Comparison of ENCODE assay signal across 33 cellular contexts in genomic region chr11:6006846-6007245, GRCh38.
"Had no signal": no experiment of that assay in that cellular context is flagged by ENCODE, and none has a peak within 500 bp of the region (broad histone marks: within the 10 kb centered on the region; RNA-seq: fewer than 3 reads in every experiment).

TSS of gene OR56A4 (minus strand) at chr11:6006946. CDS start at chr11:6002992, 3,954 bp downstream.

- H3K27ac Mint-ChIP-seq: activated naive CD4-positive, alpha-beta T cell treated with anti-CD3 and anti-CD28 coated beads for 36 hours; activated naive CD4-positive, alpha-beta T cell treated with anti-CD3 and anti-CD28 coated beads, Interleukin-2, amount 10 ng/mL, durations not matched to agents 7 days and 5 days; activated naive CD4-positive, alpha-beta T cell treated with anti-CD3 and anti-CD28 coated beads, Interleukin-2, amount 50 U/mL, for 72 hours; activated naive CD8-positive, alpha-beta T cell; activated naive CD8-positive, alpha-beta T cell treated with anti-CD3 and anti-CD28 coated beads for 36 hours; activated naive CD8-positive, alpha-beta T cell treated with anti-CD3 and anti-CD28 coated beads, Interleukin-2, amount 10 ng/mL, durations not matched to agents 7 days and 5 days; activated naive CD8-positive, alpha-beta T cell treated with anti-CD3 and anti-CD28 coated beads, Interleukin-2, amount 50 U/mL, for 24 hours; activated T-cell treated with anti-CD3 and anti-CD28 coated beads, Interleukin-2, amount 50 U/mL, for 24 hours; activated T-cell treated with anti-CD3 and anti-CD28 coated beads, Interleukin-2, amount 50 U/mL, for 72 hours; activated T-helper 1 cell treated with anti-CD3 and anti-CD28 coated beads, Interleukin-12 subunit alpha, Interleukin-12 subunit beta, Interleukin-2, Interleukin-4 antibody, amounts not matched to agents 30 ng/mL and 10 ng/mL and 1 ng/mL, durations not matched to agents 14 hours and 24 hours and 36 hours; activated T-helper 17 cell treated with anti-CD3 and anti-CD28 coated beads, Interleukin-2, amount 50 U/mL, for 72 hours; activated T-helper 2 cell treated with anti-CD3 and anti-CD28 coated beads, Interferon-gamma antibody, Interleukin-2, Interleukin-4, amounts not matched to agents 10 μg/mL and 5 μg/mL and 100 μg/mL, durations not matched to agents 14 hours and 24 hours and 36 hours; brain had no signal

- DNase-seq: activated effector memory CD4-positive, alpha-beta T cell treated with anti-CD3 and anti-CD28 coated beads, Interleukin-2, amount 50 U/mL, for 16 hours; activated effector memory CD4-positive, alpha-beta T cell treated with Interleukin-2 at 50 U/mL for 16 hours; activated gamma-delta T cell; activated gamma-delta T cell treated with Interleukin-2 at 50 U/mL for 16 hours; activated naive CD4-positive, alpha-beta T cell; activated naive CD4-positive, alpha-beta T cell treated with anti-CD3 and anti-CD28 coated beads for 36 hours; activated naive CD4-positive, alpha-beta T cell treated with anti-CD3 and anti-CD28 coated beads, Interleukin-2, amount 10 ng/mL, durations not matched to agents 7 days and 5 days; activated naive CD4-positive, alpha-beta T cell treated with Interleukin-2 at 50 U/mL for 16 hours; activated naive CD8-positive, alpha-beta T cell treated with anti-CD3 and anti-CD28 coated beads for 36 hours; activated naive CD8-positive, alpha-beta T cell treated with anti-CD3 and anti-CD28 coated beads, Interleukin-2, amount 10 ng/mL, durations not matched to agents 7 days and 5 days; activated naive CD8-positive, alpha-beta T cell treated with anti-CD3 and anti-CD28 coated beads, Interleukin-2, amount 50 U/mL, for 24 hours; activated T-cell treated with anti-CD3 and anti-CD28 coated beads, Interleukin-2, amount 50 U/mL, for 1 hour; activated T-cell treated with anti-CD3 and anti-CD28 coated beads, Interleukin-2, amount 50 U/mL, for 24 hours; activated T-cell treated with anti-CD3 and anti-CD28 coated beads, Interleukin-2, amount 50 U/mL, for 4 hours; activated T-cell treated with anti-CD3 and anti-CD28 coated beads, Interleukin-2, amount 50 U/mL, for 48 hours; activated T-cell treated with anti-CD3 and anti-CD28 coated beads, Interleukin-2, amount 50 U/mL, for 72 hours; adrenal gland; amniotic stem cell; amygdala; anterior cingulate cortex; aorta; body of pancreas; brain microvascular endothelial cell; caudate nucleus; central memory CD4-positive, alpha-beta T cell; cerebellar nuclear complex had no signal

- H3K9me3 Mint-ChIP-seq: activated naive CD4-positive, alpha-beta T cell treated with anti-CD3 and anti-CD28 coated beads for 36 hours; activated naive CD4-positive, alpha-beta T cell treated with anti-CD3 and anti-CD28 coated beads, Interleukin-2, amount 10 ng/mL, durations not matched to agents 7 days and 5 days; activated naive CD4-positive, alpha-beta T cell treated with anti-CD3 and anti-CD28 coated beads, Interleukin-2, amount 50 U/mL, for 72 hours; activated naive CD8-positive, alpha-beta T cell treated with anti-CD3 and anti-CD28 coated beads for 36 hours; activated naive CD8-positive, alpha-beta T cell treated with anti-CD3 and anti-CD28 coated beads, Interleukin-2, amount 10 ng/mL, durations not matched to agents 7 days and 5 days; activated naive CD8-positive, alpha-beta T cell treated with anti-CD3 and anti-CD28 coated beads, Interleukin-2, amount 50 U/mL, for 24 hours; activated T-cell treated with anti-CD3 and anti-CD28 coated beads, Interleukin-2, amount 50 U/mL, for 24 hours; activated T-cell treated with anti-CD3 and anti-CD28 coated beads, Interleukin-2, amount 50 U/mL, for 4 hours; activated T-cell treated with anti-CD3 and anti-CD28 coated beads, Interleukin-2, amount 50 U/mL, for 72 hours; activated T-helper 1 cell treated with anti-CD3 and anti-CD28 coated beads, Interleukin-12 subunit alpha, Interleukin-12 subunit beta, Interleukin-2, Interleukin-4 antibody, amounts not matched to agents 30 ng/mL and 10 ng/mL and 1 ng/mL, durations not matched to agents 14 hours and 24 hours and 36 hours; activated T-helper 17 cell treated with anti-CD3 and anti-CD28 coated beads, Interleukin-2, amount 50 U/mL, for 72 hours; activated T-helper 2 cell treated with anti-CD3 and anti-CD28 coated beads, Interferon-gamma antibody, Interleukin-2, Interleukin-4, amounts not matched to agents 10 μg/mL and 5 μg/mL and 100 μg/mL, durations not matched to agents 14 hours and 24 hours and 36 hours; brain; central memory CD8-positive, alpha-beta T cell had no signal

- H3K4me1 Mint-ChIP-seq: activated naive CD4-positive, alpha-beta T cell treated with anti-CD3 and anti-CD28 coated beads, Interleukin-2, amount 10 ng/mL, durations not matched to agents 7 days and 5 days; activated naive CD8-positive, alpha-beta T cell treated with anti-CD3 and anti-CD28 coated beads for 36 hours; activated naive CD8-positive, alpha-beta T cell treated with anti-CD3 and anti-CD28 coated beads, Interleukin-2, amount 10 ng/mL, durations not matched to agents 7 days and 5 days; activated T-helper 17 cell treated with anti-CD3 and anti-CD28 coated beads, Interleukin-2, amount 50 U/mL, for 72 hours; brain; central memory CD8-positive, alpha-beta T cell had no signal

- H3K4me3 Mint-ChIP-seq: activated naive CD4-positive, alpha-beta T cell treated with anti-CD3 and anti-CD28 coated beads for 36 hours; activated naive CD4-positive, alpha-beta T cell treated with anti-CD3 and anti-CD28 coated beads, Interleukin-2, amount 10 ng/mL, durations not matched to agents 7 days and 5 days; activated naive CD8-positive, alpha-beta T cell; activated naive CD8-positive, alpha-beta T cell treated with anti-CD3 and anti-CD28 coated beads for 36 hours; activated naive CD8-positive, alpha-beta T cell treated with anti-CD3 and anti-CD28 coated beads, Interleukin-2, amount 10 ng/mL, durations not matched to agents 7 days and 5 days; activated naive CD8-positive, alpha-beta T cell treated with anti-CD3 and anti-CD28 coated beads, Interleukin-2, amount 50 U/mL, for 24 hours; activated T-cell treated with anti-CD3 and anti-CD28 coated beads, Interleukin-2, amount 50 U/mL, for 24 hours; activated T-cell treated with anti-CD3 and anti-CD28 coated beads, Interleukin-2, amount 50 U/mL, for 4 hours; activated T-cell treated with anti-CD3 and anti-CD28 coated beads, Interleukin-2, amount 50 U/mL, for 72 hours; activated T-helper 1 cell treated with anti-CD3 and anti-CD28 coated beads, Interleukin-12 subunit alpha, Interleukin-12 subunit beta, Interleukin-2, Interleukin-4 antibody, amounts not matched to agents 30 ng/mL and 10 ng/mL and 1 ng/mL, durations not matched to agents 14 hours and 24 hours and 36 hours; activated T-helper 17 cell treated with anti-CD3 and anti-CD28 coated beads, Interleukin-2, amount 50 U/mL, for 72 hours; brain; central memory CD8-positive, alpha-beta T cell had no signal

- H3K36me3 Mint-ChIP-seq: activated naive CD4-positive, alpha-beta T cell treated with anti-CD3 and anti-CD28 coated beads, Interleukin-2, amount 10 ng/mL, durations not matched to agents 7 days and 5 days; activated naive CD4-positive, alpha-beta T cell treated with anti-CD3 and anti-CD28 coated beads, Interleukin-2, amount 50 U/mL, for 72 hours; activated naive CD8-positive, alpha-beta T cell; activated naive CD8-positive, alpha-beta T cell treated with anti-CD3 and anti-CD28 coated beads for 36 hours; activated naive CD8-positive, alpha-beta T cell treated with anti-CD3 and anti-CD28 coated beads, Interleukin-2, amount 10 ng/mL, durations not matched to agents 7 days and 5 days; brain had no signal
